In the genomic region with DNA sequence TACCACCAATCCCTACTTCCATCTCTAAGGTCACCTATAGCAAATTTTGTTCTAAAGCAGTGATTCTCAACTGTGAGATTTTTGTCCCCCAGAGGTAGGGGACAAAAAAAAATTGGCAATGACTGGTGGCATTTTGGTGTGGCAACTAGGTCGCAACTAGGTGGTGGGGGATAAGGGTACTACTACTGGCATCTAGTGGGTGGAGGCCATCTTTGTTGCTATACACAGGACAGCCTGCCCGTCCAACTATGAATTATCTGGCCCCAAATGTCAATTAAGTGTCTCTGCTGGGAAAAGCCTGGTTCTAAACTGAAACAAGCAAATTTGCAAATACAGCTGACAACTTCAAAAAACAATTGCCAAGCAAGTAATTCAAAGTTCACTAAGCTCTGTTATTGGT, we compare ENCODE assay signal across 8 cellular contexts. TPM values are rescaled to one million over a fixed set of nuclear protein-coding genes. Genes with fewer than 3 reads are reported as not detected.
DNase-seq lines count a peak whose midpoint lies in the region; ATAC-seq and TF ChIP-seq lines count a peak whose summit lies in the region.

No MANE protein-coding gene starts in this region.

- peak overlapping the region; percentile 90 for H3K4me3 Mint-ChIP-seq in activated T-helper 17 cell treated with anti-CD3 and anti-CD28 coated beads, Interleukin-2, amount 50 U/mL, for 72 hours

- ATAC-seq in heart right ventricle, result no peak
- no peak for ATAC-seq in activated T-helper 17 cell treated with anti-CD3 and anti-CD28 coated beads, Interleukin-2, amount 50 U/mL, for 72 hours (replicated peaks)

- TF ChIP-seq POLR2A in tibial nerve (IDR thresholded peaks at IDR 0.05), result no peak

- H3K27me3 ChIP-seq in heart right ventricle (no peaks in the 10 kb centered on the region), layer of hippocampus (ENCODE audit: control insufficient read depth, insufficient read depth, low read length) (no peaks in the 10 kb centered on the region), tibial nerve (no peaks in the 10 kb centered on the region)

- no peaks in the 10 kb centered on the region for H3K9me3 Mint-ChIP-seq in activated T-helper 17 cell treated with anti-CD3 and anti-CD28 coated beads, Interleukin-2, amount 50 U/mL, for 72 hours

- H3K36me3 ChIP-seq in heart right ventricle (peaks cover 0 to 30% (median 6%) of the 10 kb centered on the region in 9 donors), tibial nerve (peaks cover 0 to 3% (median 0%) of the 10 kb centered on the region in 3 donors)

- no peak for TF ChIP-seq CTCF in heart right ventricle (IDR thresholded peaks at IDR 0.05)
- TF ChIP-seq CTCF in tibial nerve (IDR thresholded peaks at IDR 0.05), result no peak

- intact Hi-C loops in heart right ventricle (cut with DNase I), result loop anchor here in 2 of 10 donors (5.0 to 10.0 kb wide), 2 partner anchors 42 to 335 kb away; a partner anchor contains a TSS
- intact Hi-C loops in cardiac septum (cut with DNase I), result loop anchor here (5.0 to 10.0 kb wide), 3 partner anchors 68 to 405 kb away; a partner anchor contains a TSS

- no peak for DNase-seq in heart right ventricle
- DNase-seq in cardiac septum (ENCODE audit: low spot score), result no peak
- no peak for DNase-seq in tibial nerve (ENCODE audit: low spot score in 2 of 2)
- no peak for DNase-seq in stimulated activated CD4-positive, alpha-beta T cell treated with anti-CD3 and anti-CD28 coated beads, Interleukin-2, amount 100 ng/mL, for 24 hours
- DNase-seq in SIG-M5 treated with dmso at 0.1 percent for 504 hours (lab: John Stamatoyannopoulos, UW; ENCODE audit: unreplicated experiment), result no peak
- no peak for DNase-seq in NCI-H1436 treated with DMSO at 0.1 percent for 48 hours (lab: John Stamatoyannopoulos, UW)

- H3K4me3 ChIP-seq in heart right ventricle (peak overlapping the region in 9 of 10 donors; percentile 72 to 97 (median 94)), tibial nerve (peak overlapping the region; percentile 74 to 100 (median 82))

- no peak for TF ChIP-seq EP300 in tibial nerve (IDR thresholded peaks at IDR 0.05)

- H3K4me1 Mint-ChIP-seq in activated T-helper 17 cell treated with anti-CD3 and anti-CD28 coated beads, Interleukin-2, amount 50 U/mL, for 72 hours, result peaks cover 18% of the 10 kb centered on the region

- H3K4me1 ChIP-seq in heart right ventricle (peaks cover under 1 to 65% (median 59%) of the 10 kb centered on the region in 9 donors), tibial nerve (peaks cover 0 to 57% (median 35%) of the 10 kb centered on the region in 4 donors)

- H3K27ac Mint-ChIP-seq in activated T-helper 17 cell treated with anti-CD3 and anti-CD28 coated beads, Interleukin-2, amount 50 U/mL, for 72 hours, result peak overlapping the region; percentile 95

- no peaks in the 10 kb centered on the region for H3K27me3 Mint-ChIP-seq in activated T-helper 17 cell treated with anti-CD3 and anti-CD28 coated beads, Interleukin-2, amount 50 U/mL, for 72 hours

- H3K9me3 ChIP-seq in heart right ventricle (no peaks in the 10 kb centered on the region), tibial nerve (no peaks in the 10 kb centered on the region)

- H3K27ac ChIP-seq in heart right ventricle (peak overlapping the region in 5 of 10 donors; percentile 89 to 97 (median 96)), layer of hippocampus (ENCODE audit: low read depth, low read length) (peak overlapping the region; percentile 4), tibial nerve (peak overlapping the region in 3 of 4 donors; percentile 93 to 99 (median 97))

- 47 to 50% methylated on average over 2 of the region's 2 CpGs for WGBS in heart right ventricle, 2 donors
- 37 to 40% methylated on average over 2 of the region's 2 CpGs for WGBS in tibial nerve, 2 donors

- peaks cover 18% of the 10 kb centered on the region for H3K36me3 Mint-ChIP-seq in activated T-helper 17 cell treated with anti-CD3 and anti-CD28 coated beads, Interleukin-2, amount 50 U/mL, for 72 hours (ENCODE audit: low read depth)

RNA-seq across cellular contexts. Expression of a gene that starts 1.4 kb away (rescaled TPM):
- 10 to 100 TPM; 17.3 to 50.1 (median 30.2) TPM for total RNA-seq in heart right ventricle
- 10 to 100 TPM in 1 of 2 donors, 1 to 10 TPM in 1; 9.4 to 13.9 TPM for polyA plus RNA-seq in heart right ventricle
- 27.5 TPM for total RNA-seq in cardiac septum
- 10 to 100 TPM in 1 of 2 donors, 1 to 10 TPM in 1; 9.9 to 10.6 TPM for total RNA-seq in activated T-helper 17 cell treated with anti-CD3 and anti-CD28 coated beads, Interleukin-2, amount 50 U/mL, for 72 hours
- 10 to 100 TPM; 44.4 to 58.6 (median 53.8) TPM for total RNA-seq in tibial nerve
